Comparison of ENCODE assay signal across 8 cellular contexts in genomic region chr1:193069748-193070394, GRCh38. TPM values are rescaled to one million over a fixed set of nuclear protein-coding genes. Genes with fewer than 3 reads are reported as not detected.
A peak's percentile ranks its signal among the peaks of the same experiment; 100 is the strongest.
DNase-seq lines count a peak whose midpoint lies in the region; ATAC-seq and TF ChIP-seq lines count a peak whose summit lies in the region.

No MANE protein-coding gene starts in this region.

- H3K27me3 Mint-ChIP-seq in GM23338 (ENCODE audit: insufficient read depth, low read depth, poor library complexity), result no peaks in the 10 kb centered on the region

- peak; percentile 48 for TF ChIP-seq CTCF in C4-2B (conservative IDR thresholded peaks at IDR 0.05)
- peak; percentile 60 to 66 for TF ChIP-seq CTCF in GM23338 (conservative IDR thresholded peaks at IDR 0.05; ENCODE audit: low read depth in 2 of 2)

- H3K36me3 Mint-ChIP-seq in GM23338 (ENCODE audit: low read depth), result peaks cover 11% of the 10 kb centered on the region; the same call in 2 of the 3 replicates

- no peaks in the 10 kb centered on the region for H3K9me2 ChIP-seq in GM23338 (ENCODE audit: insufficient read depth)

- peak; percentile 70 for DNase-seq in GM23338 (ENCODE audit: low spot score)
- peak; percentile 65 for DNase-seq in RKO (ENCODE audit: low spot score)
- DNase-seq in fibroblast of peridontal ligament (ENCODE audit: extremely low read depth), result peak; percentile 8
- no peak for DNase-seq in LoVo (ENCODE audit: low spot score)
- DNase-seq in NCI-H2029 (lab: John Stamatoyannopoulos, UW), result no peak
- DNase-seq in HK-2 (ENCODE audit: unreplicated experiment), result no peak

- peak overlapping the region; percentile 35; the same call in 1 of the 2 replicates for H3K27ac Mint-ChIP-seq in GM23338

- H3K4me2 ChIP-seq in GM23338, result no peak overlapping the region

- no peak overlapping the region for H3K4me3 ChIP-seq in GM23338

- no peak overlapping the region for H3K4me3 Mint-ChIP-seq in GM23338

- ATAC-seq in GM23338 (peak; percentile 86), HG02852 (IDR thresholded peaks at IDR 0.05; ENCODE audit: unreplicated experiment) (no peak)

- H3K9me3 Mint-ChIP-seq in GM23338, result no peaks in the 10 kb centered on the region

- H3K36me3 ChIP-seq in GM23338 (ENCODE audit: insufficient read depth), result no peaks in the 10 kb centered on the region; the same call in 1 of the 2 replicates

- H3K27ac ChIP-seq in C4-2B (no peak overlapping the region), GM23338 (ENCODE audit: low read depth) (no peak overlapping the region)

- peaks cover 9% of the 10 kb centered on the region for H3K4me1 Mint-ChIP-seq in GM23338

- H3K27me3 ChIP-seq in GM23338 (ENCODE audit: insufficient read depth), result no peaks in the 10 kb centered on the region

- H4K20me1 ChIP-seq in GM23338 (replicated peaks; ENCODE audit: insufficient read depth), result peaks cover 17% of the 10 kb centered on the region; the same call in 1 of the 2 replicates

- H3K79me2 ChIP-seq in GM23338 (replicated peaks; ENCODE audit: insufficient read depth), result peaks cover 82% of the 10 kb centered on the region

- H2AFZ ChIP-seq in GM23338, result no peak overlapping the region

- 0 out of 2 replicates have a peak, but pooled peaks cover 13% of the 10 kb centered on the region for H3K4me1 ChIP-seq in GM23338 (ENCODE audit: insufficient read depth)

- H3F3A ChIP-seq in GM23338 (replicated peaks; ENCODE audit: low read depth), result no peaks in the 10 kb centered on the region

TF ChIP-seq in GM23338, 12 proteins besides CTCF, POLR2A, EP300 and RAD21:
- TF ChIP-seq ZNF114 (CRISPR knock-in tag; IDR thresholded peaks at IDR 0.05), result no peak
- no peak for TF ChIP-seq NANOG (IDR thresholded peaks at IDR 0.05; ENCODE audit: borderline replicate concordance)
- TF ChIP-seq, protein P1, sequence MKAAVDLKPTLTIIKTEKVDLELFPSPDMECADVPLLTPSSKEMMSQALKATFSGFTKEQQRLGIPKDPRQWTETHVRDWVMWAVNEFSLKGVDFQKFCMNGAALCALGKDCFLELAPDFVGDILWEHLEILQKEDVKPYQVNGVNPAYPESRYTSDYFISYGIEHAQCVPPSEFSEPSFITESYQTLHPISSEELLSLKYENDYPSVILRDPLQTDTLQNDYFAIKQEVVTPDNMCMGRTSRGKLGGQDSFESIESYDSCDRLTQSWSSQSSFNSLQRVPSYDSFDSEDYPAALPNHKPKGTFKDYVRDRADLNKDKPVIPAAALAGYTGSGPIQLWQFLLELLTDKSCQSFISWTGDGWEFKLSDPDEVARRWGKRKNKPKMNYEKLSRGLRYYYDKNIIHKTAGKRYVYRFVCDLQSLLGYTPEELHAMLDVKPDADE (IDR thresholded peaks at IDR 0.05), result no peak
- TF ChIP-seq REST (IDR thresholded peaks at IDR 0.05; ENCODE audit: unreplicated experiment), result no peak
- TF ChIP-seq POLR2AphosphoS5 (IDR thresholded peaks at IDR 0.05; ENCODE audit: low read depth), result no peak
- no peak for TF ChIP-seq ZNF462 (CRISPR knock-in tag; IDR thresholded peaks at IDR 0.05)
- TF ChIP-seq ZNF331 (CRISPR knock-in tag; IDR thresholded peaks at IDR 0.05; ENCODE audit: low read depth), result no peak
- no peak for TF ChIP-seq JUNB (IDR thresholded peaks at IDR 0.05; ENCODE audit: unreplicated experiment)
- no peak for TF ChIP-seq STAT1 (IDR thresholded peaks at IDR 0.05; ENCODE audit: unreplicated experiment)
- TF ChIP-seq CREB1 (CRISPR knock-in tag; IDR thresholded peaks at IDR 0.05; ENCODE audit: low read depth), result no peak
- no peak for TF ChIP-seq EZH2 (IDR thresholded peaks at IDR 0.05; ENCODE audit: low read depth, unreplicated experiment)
- no peak for TF ChIP-seq EZH2phosphoT487 (IDR thresholded peaks at IDR 0.05; ENCODE audit: unreplicated experiment)

RNA-seq across cellular contexts. Expression of gene RO60, which starts 10.5 kb away (rescaled TPM):
- 122 and 130 TPM in 2 replicates for total RNA-seq in GM23338 (2014; rRNA removed; shearing (Covaris generic))
- polyA plus RNA-seq in GM23338 (2016; fragmentation: Nextera tagmentation; extraction: Ambion mirVana), result 87.3 and 103 TPM in 2 replicates

RNA-seq across cellular contexts. Expression of gene UCHL5, which starts 10.7 kb away (rescaled TPM):
- 40.2 and 42.5 TPM in 2 replicates for total RNA-seq in GM23338 (2014; rRNA removed; shearing (Covaris generic))
- 60.2 and 67.1 TPM in 2 replicates for polyA plus RNA-seq in GM23338 (2016; fragmentation: Nextera tagmentation; extraction: Ambion mirVana)

RNA-seq across cellular contexts. Expression of gene GLRX2, which starts 35.3 kb away (rescaled TPM):
- total RNA-seq in GM23338 (2014; rRNA removed; shearing (Covaris generic)), result 7.2 and 7.7 TPM in 2 replicates
- 28.3 and 37.8 TPM in 2 replicates for polyA plus RNA-seq in GM23338 (2016; fragmentation: Nextera tagmentation; extraction: Ambion mirVana)

RNA-seq across cellular contexts. Expression of gene CDC73, which starts 52.0 kb away (rescaled TPM):
- 36.9 and 40.4 TPM in 2 replicates for total RNA-seq in GM23338 (2014; rRNA removed; shearing (Covaris generic))
- 62.5 and 63.2 TPM in 2 replicates for polyA plus RNA-seq in GM23338 (2016; fragmentation: Nextera tagmentation; extraction: Ambion mirVana)

Comparison
In these comparisons a context has a peak if more than half of its experiments do, and no peak if none do; other contexts are left out.
1. DNase-seq: peak in GM23338 (single experiment), RKO (single experiment) and fibroblast of peridontal ligament (single experiment); none in LoVo (single experiment), NCI-H2029 (single experiment) and HK-2 (single experiment).